In genomic region chr19:58475714-58476497, GRCh38 we compare ENCODE assay signal across 8 cellular contexts. TPM values are rescaled to one million over a fixed set of nuclear protein-coding genes. Genes with fewer than 3 reads are reported as not detected.
A peak's percentile ranks its signal among the peaks of the same experiment; 100 is the strongest.
DNase-seq lines count a peak whose midpoint lies in the region; ATAC-seq, FAIRE-seq and TF ChIP-seq lines count a peak whose summit lies in the region.

ZNF446 (plus strand) TSS chr19:58476352; CDS start chr19:58477219, 867 bp downstream.

- peak; percentile 79 for TF ChIP-seq POLR2A in GM18505 (IDR thresholded peaks at IDR 0.05; ENCODE audit: borderline replicate concordance, extremely low read depth, insufficient read depth, insufficient read length)

- H3K4me1 ChIP-seq in ascending aorta (peaks cover 3 to 15% of the 10 kb centered on the region in 2 donors), right cardiac atrium (ENCODE audit: control insufficient read depth, insufficient read depth, low read length) (no peaks in the 10 kb centered on the region), psoas muscle (peaks cover 14% of the 10 kb centered on the region)

- H3K27me3 Mint-ChIP-seq in T-helper 2 cell treated with Interferon-gamma antibody and Interleukin-4, amounts not matched to agents 5 μg/mL and 100 μg/mL, for 36 hours (ENCODE audit: low read depth) = no peaks in the 10 kb centered on the region

- TF ChIP-seq CTCF in ascending aorta (IDR thresholded peaks at IDR 0.05) = no peak
- TF ChIP-seq CTCF in psoas muscle (IDR thresholded peaks at IDR 0.05) = no peak

- ATAC-seq in GM18505 (IDR thresholded peaks at IDR 0.05; ENCODE audit: unreplicated experiment) (peak; percentile 84), HG02970 (IDR thresholded peaks at IDR 0.05; ENCODE audit: low FRiP score, unreplicated experiment) (peak; percentile 79), right cardiac atrium (peak; percentile 93), psoas muscle (peak; percentile 94 to 96 (median 94))

- WGBS in right cardiac atrium = under 1% methylated on average over 64 of the region's 64 CpGs
- 0 to 1% (median 0%) methylated on average over 58 to 64 of the region's 64 CpGs for WGBS in psoas muscle, 3 donors

- H3K4me1 Mint-ChIP-seq in T-helper 2 cell treated with Interferon-gamma antibody and Interleukin-4, amounts not matched to agents 5 μg/mL and 100 μg/mL, for 36 hours (ENCODE audit: low read depth) = peaks cover 12% of the 10 kb centered on the region

- H3K36me3 Mint-ChIP-seq in T-helper 2 cell treated with Interferon-gamma antibody and Interleukin-4, amounts not matched to agents 5 μg/mL and 100 μg/mL, for 36 hours (ENCODE audit: low read depth) = peaks cover 9% of the 10 kb centered on the region

- peak; percentile 37 for FAIRE-seq in urothelium cell line (lab: Jason Lieb, UNC)

- H3K36me3 ChIP-seq in ascending aorta = peaks cover 21 to 42% of the 10 kb centered on the region in 2 donors
- H3K36me3 ChIP-seq in psoas muscle (ENCODE audit: insufficient read depth in 1 of 2, low read depth in 1 of 2) = peaks cover 0 to 56% of the 10 kb centered on the region in 2 donors

- peak within 1 kb of the TSS; percentile 99 for H3K27ac Mint-ChIP-seq in T-helper 2 cell treated with Interferon-gamma antibody and Interleukin-4, amounts not matched to agents 5 μg/mL and 100 μg/mL, for 36 hours

- H3K9me3 Mint-ChIP-seq in T-helper 2 cell treated with Interferon-gamma antibody and Interleukin-4, amounts not matched to agents 5 μg/mL and 100 μg/mL, for 36 hours = no peaks in the 10 kb centered on the region

- peak within 1 kb of the TSS; percentile 88 for H3K4me3 Mint-ChIP-seq in T-helper 2 cell treated with Interferon-gamma antibody and Interleukin-4, amounts not matched to agents 5 μg/mL and 100 μg/mL, for 36 hours

- peak within 1 kb of the TSS; percentile 84 to 93 for H3K27ac ChIP-seq in ascending aorta
- peak within 1 kb of the TSS; percentile 89 for H3K27ac ChIP-seq in right cardiac atrium (ENCODE audit: low read length)
- H3K27ac ChIP-seq in psoas muscle = peak within 1 kb of the TSS; percentile 89

- intact Hi-C loops in ascending aorta (cut with DNase I) = loop anchor here (1.0 kb wide), 2 partner anchors 23 to 36 kb away; partner anchors contain the start of gene ZNF132
- intact Hi-C loops in right cardiac atrium (cut with DNase I) = no loop called here
- intact Hi-C loops in psoas muscle (cut with DNase I) = no loop called here

- no peaks in the 10 kb centered on the region for H3K9me3 ChIP-seq in ascending aorta
- H3K9me3 ChIP-seq in right cardiac atrium (ENCODE audit: control insufficient read depth, low read length) = no peaks in the 10 kb centered on the region
- no peaks in the 10 kb centered on the region for H3K9me3 ChIP-seq in psoas muscle

- H3K27me3 ChIP-seq in ascending aorta (no peaks in the 10 kb centered on the region), right cardiac atrium (ENCODE audit: control insufficient read depth, insufficient read depth) (no peaks in the 10 kb centered on the region), psoas muscle (ENCODE audit: insufficient read depth in 3 of 3, low read length in 2 of 3) (no peaks in the 10 kb centered on the region)

- peak within 1 kb of the TSS; percentile 65 to 68 for H3K4me3 ChIP-seq in ascending aorta
- H3K4me3 ChIP-seq in right cardiac atrium (ENCODE audit: low read length) = peak within 1 kb of the TSS; percentile 64
- H3K4me3 ChIP-seq in psoas muscle = peak within 1 kb of the TSS; percentile 89

- DNase-seq in NCI-H187 treated with DMSO at 0.1 percent for 48 hours (lab: John Stamatoyannopoulos, UW) (peak; percentile 93), ascending aorta (ENCODE audit: low spot score in 2 of 2) (peak; percentile 93 to 99), right cardiac atrium (peak; percentile 97 to 98 (median 97)), psoas muscle (peak; percentile 96 to 97), urothelium cell line (ENCODE audit: low spot score) (peak; percentile 91)
- DNase-seq in T-helper 2 cell treated with Interferon-gamma antibody and Interleukin-4, amounts not matched to agents 5 μg/mL and 100 μg/mL, for 36 hours (ENCODE audit: low spot score) = peak; percentile 98

RNA-seq across cellular contexts. Expression of gene ZNF446, which starts in this region (rescaled TPM):
- total RNA-seq in ascending aorta (42.7 TPM), right cardiac atrium (1 to 10 TPM; 4.8 to 7.6 (median 5.7) TPM), psoas muscle (1 to 10 TPM; 3.5 to 8.1 (median 4.9) TPM)
- polyA plus RNA-seq in right cardiac atrium (6.4 TPM), psoas muscle (1 to 10 TPM; 4.6 to 8.7 (median 6.3) TPM)

Comparison
In these comparisons a context has a peak if more than half of its experiments do, and no peak if none do; other contexts are left out.
1. Peak in every context shown above with its lines: DNase-seq, ATAC-seq, H3K4me3 ChIP-seq and H3K27ac ChIP-seq.